In the genomic region with DNA sequence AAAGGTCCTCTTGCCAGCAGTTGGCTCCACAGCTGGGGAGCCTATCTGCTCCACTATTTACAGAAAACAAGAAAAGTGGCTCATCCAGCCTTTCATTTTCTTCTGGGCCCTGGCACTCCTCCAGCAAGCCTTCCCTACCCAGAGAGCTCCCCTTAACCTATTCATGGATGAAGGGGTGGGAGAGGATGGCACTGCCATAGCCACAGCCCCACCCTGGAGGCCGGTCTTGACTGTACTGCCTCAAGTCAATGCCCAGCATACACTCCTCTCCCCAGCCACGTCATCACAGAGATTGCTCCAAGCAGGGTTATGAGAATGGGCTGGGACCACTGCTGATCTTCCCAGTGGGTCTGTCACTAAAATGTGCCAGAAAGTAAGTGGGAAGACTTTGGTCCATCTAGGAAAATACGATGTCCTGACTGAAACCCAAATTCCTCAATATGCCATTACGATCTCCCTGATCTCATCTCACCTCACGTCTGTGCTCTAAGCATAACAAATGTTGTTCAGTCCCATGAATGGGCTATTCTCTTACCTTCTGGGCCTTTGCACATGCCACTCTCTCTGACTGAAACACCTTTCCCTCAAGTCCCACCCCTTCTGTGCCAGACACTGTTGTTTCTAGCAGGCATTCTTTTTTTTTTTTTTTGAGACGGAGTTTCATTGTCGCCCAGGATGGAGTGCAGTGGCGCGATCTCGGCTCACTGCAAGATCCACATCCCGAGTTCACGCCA, we compare ENCODE assay signal across 1 cellular context.
TF ChIP-seq lines count a peak whose summit lies in the region.

No MANE protein-coding gene starts in this region.

TF ChIP-seq in K562, 482 proteins besides CTCF, POLR2A, EP300 and RAD21:
- TF ChIP-seq, protein P1, sequence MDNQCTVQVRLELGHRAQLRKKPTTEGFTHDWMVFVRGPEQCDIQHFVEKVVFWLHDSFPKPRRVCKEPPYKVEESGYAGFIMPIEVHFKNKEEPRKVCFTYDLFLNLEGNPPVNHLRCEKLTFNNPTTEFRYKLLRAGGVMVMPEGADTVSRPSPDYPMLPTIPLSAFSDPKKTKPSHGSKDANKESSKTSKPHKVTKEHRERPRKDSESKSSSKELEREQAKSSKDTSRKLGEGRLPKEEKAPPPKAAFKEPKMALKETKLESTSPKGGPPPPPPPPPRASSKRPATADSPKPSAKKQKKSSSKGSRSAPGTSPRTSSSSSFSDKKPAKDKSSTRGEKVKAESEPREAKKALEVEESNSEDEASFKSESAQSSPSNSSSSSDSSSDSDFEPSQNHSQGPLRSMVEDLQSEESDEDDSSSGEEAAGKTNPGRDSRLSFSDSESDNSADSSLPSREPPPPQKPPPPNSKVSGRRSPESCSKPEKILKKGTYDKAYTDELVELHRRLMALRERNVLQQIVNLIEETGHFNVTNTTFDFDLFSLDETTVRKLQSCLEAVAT (IDR thresholded peaks at IDR 0.05): 0 out of 4 replicates have a peak, but pooled peaks of 1 of the 2 experiments have one; percentile 23
- TF ChIP-seq IFI16 (CRISPR knock-in tag; IDR thresholded peaks at IDR 0.05): no peak
- TF ChIP-seq MYNN (IDR thresholded peaks at IDR 0.05): peak; percentile 36; the same call in 1 of the 2 replicates
- TF ChIP-seq MYNN (CRISPR knock-in tag; IDR thresholded peaks at IDR 0.05): no peak
